In genomic region chr20:41027872-41028358, GRCh38 we compare ENCODE assay signal across 8 cellular contexts. TPM values are rescaled to one million over a fixed set of nuclear protein-coding genes. Genes with fewer than 3 reads are reported as not detected.
DNase-seq lines count a peak whose midpoint lies in the region; ATAC-seq and TF ChIP-seq lines count a peak whose summit lies in the region.

No MANE protein-coding gene starts in this region.

- H3K4me3 Mint-ChIP-seq in CD4-positive, CD25-positive, alpha-beta regulatory T cell, result peak overlapping the region; percentile 94 to 99 (median 94)
- H3K4me3 Mint-ChIP-seq in neural progenitor cell, result peak overlapping the region; percentile 91

- H3K36me3 ChIP-seq in CD4-positive, CD25-positive, alpha-beta regulatory T cell (ENCODE audit: control insufficient read depth, insufficient read depth, low read length), result no peaks in the 10 kb centered on the region
- H3K36me3 ChIP-seq in MM.1S (replicated peaks; ENCODE audit: insufficient read depth, low read length), result peaks cover 6% of the 10 kb centered on the region; the same call in 1 of the 2 replicates
- H3K36me3 ChIP-seq in ectodermal cell (ENCODE audit: control insufficient read depth, insufficient read depth, low read length), result no peaks in the 10 kb centered on the region
- no peaks in the 10 kb centered on the region for H3K36me3 ChIP-seq in neural progenitor cell

- H3F3A ChIP-seq in MM.1S (ENCODE audit: insufficient read depth, low read length) (no peaks in the 10 kb centered on the region), neural progenitor cell (ENCODE audit: low read depth) (no peaks in the 10 kb centered on the region)

- H3K4me2 ChIP-seq in MM.1S (ENCODE audit: low read depth, low read length), result peak overlapping the region; percentile 92
- peak overlapping the region; percentile 73 for H3K4me2 ChIP-seq in neural progenitor cell

- no peaks in the 10 kb centered on the region for H3K27me3 Mint-ChIP-seq in CD4-positive, CD25-positive, alpha-beta regulatory T cell
- peaks cover 4% of the 10 kb centered on the region for H3K27me3 Mint-ChIP-seq in neural progenitor cell (ENCODE audit: insufficient read depth, low read depth)

- H2AFZ ChIP-seq in MM.1S (ENCODE audit: low read length) (peak overlapping the region; percentile 82), neural progenitor cell (replicated peaks) (no peak overlapping the region)

- H3K9me3 ChIP-seq in CD4-positive, CD25-positive, alpha-beta regulatory T cell (ENCODE audit: control insufficient read depth in 2 of 2, low read length in 2 of 2), result no peaks in the 10 kb centered on the region
- H3K9me3 ChIP-seq in MM.1S (replicated peaks; ENCODE audit: insufficient read depth, low read length) (no peaks in the 10 kb centered on the region), ectodermal cell (ENCODE audit: control insufficient read depth, low read length) (no peaks in the 10 kb centered on the region), neural progenitor cell (ENCODE audit: low read depth) (no peaks in the 10 kb centered on the region)

- H3K79me2 ChIP-seq in MM.1S (ENCODE audit: low read length) (peaks cover 43% of the 10 kb centered on the region), neural progenitor cell (ENCODE audit: low read depth) (peaks cover 48% of the 10 kb centered on the region)

- WGBS in ectodermal cell, 2 experiments, result 52 to 53% methylated on average over 10 of the region's 10 CpGs
- WGBS in lower leg skin, 2 donors, result 28% methylated on average over 10 of the region's 10 CpGs

- no peaks in the 10 kb centered on the region for H3K27me3 ChIP-seq in CD4-positive, CD25-positive, alpha-beta regulatory T cell (ENCODE audit: control insufficient read depth, insufficient read depth, low read length)
- no peaks in the 10 kb centered on the region for H3K27me3 ChIP-seq in MM.1S (replicated peaks; ENCODE audit: insufficient read depth, low read length)
- H3K27me3 ChIP-seq in ectodermal cell (ENCODE audit: control insufficient read depth, insufficient read depth, low read length, poor library complexity, severe bottlenecking), result no peaks in the 10 kb centered on the region
- no peaks in the 10 kb centered on the region for H3K27me3 ChIP-seq in neural progenitor cell

- H3K9ac ChIP-seq in MM.1S (ENCODE audit: low read length) (peak overlapping the region; percentile 60; the same call in 1 of the 2 replicates), neural progenitor cell (peak overlapping the region; percentile 34)

- no peaks in the 10 kb centered on the region for H3K9me2 ChIP-seq in MM.1S (replicated peaks; ENCODE audit: insufficient read depth, low read length)

- H3K4me1 Mint-ChIP-seq in CD4-positive, CD25-positive, alpha-beta regulatory T cell, result peaks cover 27 to 50% (median 38%) of the 10 kb centered on the region in 4 donors
- peaks cover 38% of the 10 kb centered on the region for H3K4me1 Mint-ChIP-seq in neural progenitor cell

- TF ChIP-seq POLR2A in lower leg skin (IDR thresholded peaks at IDR 0.05), result no peak

- peak overlapping the region; percentile 48 for H3K4me3 ChIP-seq in CD4-positive, CD25-positive, alpha-beta regulatory T cell (ENCODE audit: low read depth, low read length)
- H3K4me3 ChIP-seq in MM.1S (ENCODE audit: low read length) (peak overlapping the region; percentile 60), ectodermal cell (ENCODE audit: insufficient read depth, low read depth, low read length) (peak overlapping the region; percentile 44), neural progenitor cell (peak overlapping the region; percentile 45), lower leg skin (ENCODE audit: low read depth, poor library complexity, severe bottlenecking) (no peak overlapping the region)

- no peaks in the 10 kb centered on the region for H3K9me3 Mint-ChIP-seq in CD4-positive, CD25-positive, alpha-beta regulatory T cell
- H3K9me3 Mint-ChIP-seq in neural progenitor cell, result no peaks in the 10 kb centered on the region

- TF ChIP-seq CTCF in MM.1S (IDR thresholded peaks at IDR 0.05; ENCODE audit: low read length) (no peak), neural progenitor cell (IDR thresholded peaks at IDR 0.05) (no peak), lower leg skin (IDR thresholded peaks at IDR 0.05) (no peak)

- no peak for DNase-seq in CD4-positive, CD25-positive, alpha-beta regulatory T cell
- DNase-seq in MM.1S (no peak), neural progenitor cell (ENCODE audit: low spot score) (peak; percentile 27), NCI-H2107 (lab: John Stamatoyannopoulos, UW) (no peak), posterior cingulate gyrus (no peak), NCI-H1092 treated with DMSO at 0.1 percent for 48 hours (lab: John Stamatoyannopoulos, UW) (no peak), lower leg skin (ENCODE audit: low spot score in 2 of 2) (no peak)

- intact Hi-C loops in posterior cingulate gyrus (cut with DNase I) (loop anchor here (2.0 kb wide), 1 partner anchor 111 kb away; no protein-coding TSS in a partner anchor), lower leg skin (cut with DNase I; ENCODE audit: low total_unique reads) (no loop called here)

- H3K36me3 Mint-ChIP-seq in CD4-positive, CD25-positive, alpha-beta regulatory T cell, result peaks cover 5% of the 10 kb centered on the region
- H3K36me3 Mint-ChIP-seq in neural progenitor cell, result peaks cover 11% of the 10 kb centered on the region

- no peak for ATAC-seq in CD4-positive, CD25-positive, alpha-beta regulatory T cell (ENCODE audit: low read depth in 2 of 2)

- H3K27ac Mint-ChIP-seq in CD4-positive, CD25-positive, alpha-beta regulatory T cell, result peak overlapping the region; percentile 92 to 98 (median 96)
- peak overlapping the region; percentile 11 for H3K27ac Mint-ChIP-seq in neural progenitor cell

- H3K27ac ChIP-seq in CD4-positive, CD25-positive, alpha-beta regulatory T cell (ENCODE audit: insufficient read depth, low read length, poor library complexity, severe bottlenecking), result peak overlapping the region; percentile 96
- H3K27ac ChIP-seq in MM.1S (ENCODE audit: low read length) (no peak overlapping the region), ectodermal cell (ENCODE audit: insufficient read depth, low read depth, low read length, poor library complexity, severe bottlenecking) (peak overlapping the region; percentile 40), neural progenitor cell (no peak overlapping the region)

- H4K20me1 ChIP-seq in MM.1S (ENCODE audit: insufficient read depth, low read length) (0 out of 2 replicates have a peak, but pooled peaks cover 7% of the 10 kb centered on the region), neural progenitor cell (ENCODE audit: low read depth) (peaks cover 30% of the 10 kb centered on the region)

- peaks cover 41% of the 10 kb centered on the region for H3K4me1 ChIP-seq in CD4-positive, CD25-positive, alpha-beta regulatory T cell (ENCODE audit: control insufficient read depth, insufficient read depth, low read length, poor library complexity, severe bottlenecking)
- H3K4me1 ChIP-seq in MM.1S (ENCODE audit: low read length) (peaks cover 34% of the 10 kb centered on the region), ectodermal cell (ENCODE audit: control insufficient read depth, insufficient read depth, low read length) (peaks cover 25% of the 10 kb centered on the region), neural progenitor cell (peaks cover 34% of the 10 kb centered on the region)

RNA-seq across cellular contexts. Expression of gene TOP1, which starts 0.7 kb away (rescaled TPM):
- total RNA-seq in CD4-positive, CD25-positive, alpha-beta regulatory T cell, result 50.0 TPM
- 10 to 100 TPM in 1 of 4 donors, 1 to 10 TPM in 3; 9.2 to 11.4 (median 9.6) TPM for polyA plus RNA-seq in CD4-positive, CD25-positive, alpha-beta regulatory T cell
- 104 TPM for polyA plus RNA-seq in ectodermal cell (2013, experiment 1 of 4)
- 96.3 TPM for polyA plus RNA-seq in ectodermal cell (2013, experiment 2 of 4)
- polyA plus RNA-seq in ectodermal cell (2013, experiment 3 of 4), result 81.9 TPM
- 91.7 TPM for polyA plus RNA-seq in ectodermal cell (2013, experiment 4 of 4)
- total RNA-seq in neural progenitor cell (ENCODE audit: low replicate concordance) (31.6 and 58.9 TPM in 2 replicates), lower leg skin (10 to 100 TPM; 29.8 to 37.1 (median 31.9) TPM)

Comparison
In these comparisons a context has a peak if more than half of its experiments do, and no peak if none do; other contexts are left out.
1. H3K27ac ChIP-seq: peak in CD4-positive, CD25-positive, alpha-beta regulatory T cell (single experiment) and ectodermal cell (single experiment); none in MM.1S (single experiment) and neural progenitor cell (single experiment).